In genomic region chr6:161029195-161029809, GRCh38 we compare ENCODE assay signal across 8 cellular contexts. TPM values are rescaled to one million over a fixed set of nuclear protein-coding genes. Genes with fewer than 3 reads are reported as not detected.
A peak's percentile ranks its signal among the peaks of the same experiment; 100 is the strongest.
DNase-seq lines count a peak whose midpoint lies in the region; ATAC-seq, FAIRE-seq and TF ChIP-seq lines count a peak whose summit lies in the region.

No MANE protein-coding gene starts in this region.

- H3K27me3 ChIP-seq in CD4-positive, CD25-positive, alpha-beta regulatory T cell (ENCODE audit: control insufficient read depth, insufficient read depth, low read length), result no peaks in the 10 kb centered on the region
- H3K27me3 ChIP-seq in endothelial cell of umbilical vein (ENCODE audit: control insufficient read depth in 2 of 2, insufficient read depth in 2 of 2, low read length in 2 of 2), result no peaks in the 10 kb centered on the region
- no peaks in the 10 kb centered on the region for H3K27me3 ChIP-seq in testis
- H3K27me3 ChIP-seq in spleen (replicated peaks in 1 of 7), result no peaks in the 10 kb centered on the region

- H3K27ac Mint-ChIP-seq in CD4-positive, CD25-positive, alpha-beta regulatory T cell, result peak overlapping the region; percentile 39 to 68 (median 59)

- no peaks in the 10 kb centered on the region for H3K9me3 ChIP-seq in CD4-positive, CD25-positive, alpha-beta regulatory T cell (ENCODE audit: control insufficient read depth in 2 of 2, low read length in 2 of 2)
- H3K9me3 ChIP-seq in endothelial cell of umbilical vein (replicated peaks; ENCODE audit: control insufficient read depth, insufficient read depth, low read length) (no peaks in the 10 kb centered on the region), testis (no peaks in the 10 kb centered on the region), spleen (no peaks in the 10 kb centered on the region)

- H3K27me3 Mint-ChIP-seq in CD4-positive, CD25-positive, alpha-beta regulatory T cell, result no peaks in the 10 kb centered on the region

- dilution Hi-C loops in endothelial cell of umbilical vein (cut with MboI; ENCODE audit: extremely low pct_ligation_motif_present, low sequenced_read_pairs), result no loop called here

- no peak overlapping the region for H3K9ac ChIP-seq in endothelial cell of umbilical vein (replicated peaks; ENCODE audit: extremely low read depth, insufficient read depth, low read length)

- H3K4me2 ChIP-seq in endothelial cell of umbilical vein (ENCODE audit: insufficient read depth, low read length), result no peak overlapping the region

- TF ChIP-seq POLR2A in endothelial cell of umbilical vein (IDR thresholded peaks at IDR 0.05; ENCODE audit: low read depth, low read length) (no peak), testis (IDR thresholded peaks at IDR 0.05) (no peak), spleen (IDR thresholded peaks at IDR 0.05) (no peak)

- no peaks in the 10 kb centered on the region for H3K9me1 ChIP-seq in endothelial cell of umbilical vein (replicated peaks; ENCODE audit: control insufficient read depth, extremely low read depth, insufficient read depth, low read length)

- peaks cover 7% of the 10 kb centered on the region for H3K4me1 ChIP-seq in CD4-positive, CD25-positive, alpha-beta regulatory T cell (ENCODE audit: control insufficient read depth, insufficient read depth, low read length, poor library complexity, severe bottlenecking)
- H3K4me1 ChIP-seq in endothelial cell of umbilical vein (ENCODE audit: control insufficient read depth, extremely low read depth, insufficient read depth, low read length), result no peaks in the 10 kb centered on the region
- H3K4me1 ChIP-seq in testis, result no peaks in the 10 kb centered on the region
- peaks cover 0 to 40% (median 7%) of the 10 kb centered on the region in 6 donors for H3K4me1 ChIP-seq in spleen

- no peak overlapping the region for H3K4me3 Mint-ChIP-seq in CD4-positive, CD25-positive, alpha-beta regulatory T cell

- H3K4me3 ChIP-seq in CD4-positive, CD25-positive, alpha-beta regulatory T cell (ENCODE audit: low read depth, low read length), result no peak overlapping the region
- no peak overlapping the region for H3K4me3 ChIP-seq in endothelial cell of umbilical vein (replicated peaks in 1 of 3; ENCODE audit: insufficient read depth in 1 of 3, low read depth in 1 of 3, low read length in 3 of 3)
- H3K4me3 ChIP-seq in testis, result no peak overlapping the region
- no peak overlapping the region for H3K4me3 ChIP-seq in spleen

- peaks cover 31% of the 10 kb centered on the region for H3K79me2 ChIP-seq in endothelial cell of umbilical vein (ENCODE audit: control insufficient read depth, insufficient read depth, low read length)

- BruUV-seq in endothelial cell of umbilical vein (replicated peaks; lab: Mats Ljungman, UMichigan), result no TSS peak

- H3K36me3 ChIP-seq in CD4-positive, CD25-positive, alpha-beta regulatory T cell (ENCODE audit: control insufficient read depth, insufficient read depth, low read length), result no peaks in the 10 kb centered on the region
- no peaks in the 10 kb centered on the region for H3K36me3 ChIP-seq in endothelial cell of umbilical vein (ENCODE audit: control insufficient read depth in 2 of 2, extremely low read depth in 1 of 2, insufficient read depth in 2 of 2, low read length in 2 of 2)
- H3K36me3 ChIP-seq in testis (ENCODE audit: low read depth, missing control alignments), result no peaks in the 10 kb centered on the region
- H3K36me3 ChIP-seq in spleen, result peaks cover 0 to 4% (median 0%) of the 10 kb centered on the region in 6 donors

- peaks cover 29 to 71% (median 58%) of the 10 kb centered on the region in 4 donors for H3K4me1 Mint-ChIP-seq in CD4-positive, CD25-positive, alpha-beta regulatory T cell

- no peaks in the 10 kb centered on the region for H3K9me3 Mint-ChIP-seq in CD4-positive, CD25-positive, alpha-beta regulatory T cell

- TF ChIP-seq CTCF in endothelial cell of umbilical vein (IDR thresholded peaks at IDR 0.05; ENCODE audit: extremely low read depth in 1 of 2, insufficient read depth in 1 of 2, low read depth in 1 of 2, low read length in 2 of 2), result no peak
- no peak for TF ChIP-seq CTCF in testis (IDR thresholded peaks at IDR 0.05)
- no peak for TF ChIP-seq CTCF in spleen (IDR thresholded peaks at IDR 0.05 in 8 of 11, conservative IDR thresholded peaks at IDR 0.05 in 3 of 11)

- H2AFZ ChIP-seq in endothelial cell of umbilical vein (ENCODE audit: low read depth, low read length), result no peak overlapping the region

- H4K20me1 ChIP-seq in endothelial cell of umbilical vein (replicated peaks; ENCODE audit: control insufficient read depth, extremely low read depth, insufficient read depth, low read length), result no peaks in the 10 kb centered on the region

- CTCF ChIA-PET in endothelial cell of umbilical vein (lab: Charles Lee), result interaction anchor here (1.0 to 1.3 kb wide), 5 partner anchors 13 to 342 kb away, joined by 3 to 6 read pairs (median 3); no protein-coding TSS in a partner anchor

- H3K27ac ChIP-seq in CD4-positive, CD25-positive, alpha-beta regulatory T cell (ENCODE audit: insufficient read depth, low read length, poor library complexity, severe bottlenecking), result no peak overlapping the region
- H3K27ac ChIP-seq in endothelial cell of umbilical vein (ENCODE audit: insufficient read depth, low read depth, low read length) (no peak overlapping the region), testis (no peak overlapping the region), spleen (no peak overlapping the region)

- DNase-seq in CD4-positive, CD25-positive, alpha-beta regulatory T cell, result no peak
- no peak for DNase-seq in endothelial cell of umbilical vein (ENCODE audit: low read depth, low spot score)
- DNase-seq in testis, result no peak
- no peak for DNase-seq in spleen
- no peak for DNase-seq in hippocampal formation (lab: John Stamatoyannopoulos, UW)
- no peak for DNase-seq in middle frontal gyrus (ENCODE audit: extremely low spot score, low spot score)

- POLR2A ChIA-PET in endothelial cell of umbilical vein (lab: Charles Lee), result no interaction called here

- peak; percentile 8 for FAIRE-seq in endothelial cell of umbilical vein (lab: Jason Lieb, UNC)

- 89 to 90% methylated on average over 8 of the region's 8 CpGs for WGBS in testis, 2 donors
- 51 to 61% (median 56%) methylated on average over 8 of the region's 8 CpGs for WGBS in spleen, 5 donors

- peaks cover 30% of the 10 kb centered on the region for H3K36me3 Mint-ChIP-seq in CD4-positive, CD25-positive, alpha-beta regulatory T cell

- intact Hi-C loops in endothelial cell of umbilical vein (cut with micrococcal nuclease), result no loop called here
- intact Hi-C loops in testis (cut with DNase I; ENCODE audit: low total_unique reads), result no loop called here
- intact Hi-C loops in spleen (cut with DNase I; ENCODE audit: low total_unique reads), result no loop called here

- no peak for ATAC-seq in CD4-positive, CD25-positive, alpha-beta regulatory T cell (ENCODE audit: low read depth in 2 of 2)
- ATAC-seq in GM19468 (IDR thresholded peaks at IDR 0.05; ENCODE audit: extremely low read depth, unreplicated experiment) (peak; percentile 86), HG03457 (IDR thresholded peaks at IDR 0.05; ENCODE audit: unreplicated experiment) (peak; percentile 81)

TF ChIP-seq in endothelial cell of umbilical vein, 7 proteins besides CTCF, POLR2A, EP300 and RAD21:
- no peak for TF ChIP-seq POLR2AphosphoS5 (IDR thresholded peaks at IDR 0.05; ENCODE audit: insufficient read depth, low read depth, low read length)
- no peak for TF ChIP-seq MYC (IDR thresholded peaks at IDR 0.05; ENCODE audit: low read depth, low read length)

RNA-seq across cellular contexts. Expression of gene MAP3K4, which starts 37.7 kb away (rescaled TPM):
- 61.5 TPM for total RNA-seq in CD4-positive, CD25-positive, alpha-beta regulatory T cell
- 10 to 100 TPM in 3 of 4 donors, 1 to 10 TPM in 1; 7.1 to 16.3 (median 12.0) TPM for polyA plus RNA-seq in CD4-positive, CD25-positive, alpha-beta regulatory T cell
- total RNA-seq in endothelial cell of umbilical vein, result 32.2 and 42.3 TPM in 2 replicates
- 7.2 and 10.8 TPM in 2 replicates for polyA plus RNA-seq in endothelial cell of umbilical vein
- 9.2 and 11.1 TPM in 2 replicates for polyA plus RNA-seq in endothelial cell of umbilical vein (2011; cell fraction: cytosol; rRNA removed)
- polyA plus RNA-seq in endothelial cell of umbilical vein (2011; cell fraction: nucleus; rRNA removed), result 45.7 and 57.4 TPM in 2 replicates
- 12.8 and 16.1 TPM in 2 replicates for polyA plus RNA-seq in endothelial cell of umbilical vein (2012)
- 29.3 and 45.7 TPM in 2 replicates for polyA minus RNA-seq in endothelial cell of umbilical vein
- polyA minus RNA-seq in endothelial cell of umbilical vein (2011; cell fraction: cytosol; rRNA and poly(A)+ RNA removed), result 6.6 TPM
- polyA minus RNA-seq in endothelial cell of umbilical vein (2011; cell fraction: nucleus; rRNA and poly(A)+ RNA removed), result 83.8 and 105 TPM in 2 replicates
- total RNA-seq in testis, result 10 to 100 TPM; 65.4 to 77.7 TPM
- 45.0 TPM for polyA plus RNA-seq in testis (ENCODE audit: insufficient read depth, low read depth, low replicate concordance)
- total RNA-seq in spleen, result 10 to 100 TPM; 22.2 to 65.5 (median 44.8) TPM
- 10 to 100 TPM; 11.4 to 19.9 (median 19.8) TPM for polyA plus RNA-seq in spleen

Comparison
In these comparisons a context has a peak if more than half of its experiments do, and no peak if none do; other contexts are left out.
1. ATAC-seq: peak in GM19468 (single experiment) and HG03457 (single experiment); none in CD4-positive, CD25-positive, alpha-beta regulatory T cell (0 of 2).